ENCODE assay signal across 9 cellular contexts in genomic region chr1:53957231-53957818, GRCh38. TPM values are rescaled to one million over a fixed set of nuclear protein-coding genes. Genes with fewer than 3 reads are reported as not detected.
A peak's percentile ranks its signal among the peaks of the same experiment; 100 is the strongest.
DNase-seq lines count a peak whose midpoint lies in the region; ATAC-seq and TF ChIP-seq lines count a peak whose summit lies in the region.
"Had no signal": no experiment of that assay in that cellular context is flagged by ENCODE, and none has a peak within 500 bp of the region (broad histone marks: within the 10 kb centered on the region; RNA-seq: fewer than 3 reads in every experiment).

No MANE protein-coding gene starts in this region.

- no peaks in the 10 kb centered on the region for H3K36me3 ChIP-seq in mucosa of descending colon (ENCODE audit: low read depth)

- H3K4me3 ChIP-seq in mucosa of descending colon, result no peak overlapping the region
- H3K4me3 ChIP-seq: ascending aorta had no signal

- intact Hi-C loops in mucosa of descending colon (cut with DNase I, micrococcal nuclease), result no loop called here

- H3K9me3 ChIP-seq in mucosa of descending colon, result no peaks in the 10 kb centered on the region
- H3K9me3 ChIP-seq: ascending aorta had no signal

- H3K27ac ChIP-seq in C4-2B, result peak overlapping the region; percentile 54; the same call in 1 of the 2 replicates

- DNase-seq in HT1080 (ENCODE audit: low read depth) (peak; percentile 80), astrocyte of the hippocampus (ENCODE audit: low read depth, low spot score) (peak; percentile 39), mucosa of descending colon (peak in 1 of 3 donors; percentile 21), NAMALWA (ENCODE audit: low spot score) (no peak), NCI-H2081 treated with DMSO at 0.1 percent for 48 hours (lab: John Stamatoyannopoulos, UW) (no peak)

- ATAC-seq in mucosa of descending colon, result peak; percentile 92
- no peak for ATAC-seq in GM18907 (IDR thresholded peaks at IDR 0.05; ENCODE audit: unreplicated experiment)
- ATAC-seq in GM18868 (IDR thresholded peaks at IDR 0.05; ENCODE audit: unreplicated experiment), result no peak

- peaks cover 6% of the 10 kb centered on the region for H3K4me1 ChIP-seq in mucosa of descending colon (ENCODE audit: low read depth)
- H3K4me1 ChIP-seq: ascending aorta had no signal

- TF ChIP-seq CTCF in C4-2B (conservative IDR thresholded peaks at IDR 0.05) (no peak), mucosa of descending colon (IDR thresholded peaks at IDR 0.05) (no peak)

RNA-seq across cellular contexts. Expression of gene LRRC42, which starts 11.2 kb away (rescaled TPM):
- total RNA-seq in HT1080 (2014; rRNA removed; shearing (Covaris generic)), result 33.6 and 41.8 TPM in 2 replicates
- 42.2 and 45.5 TPM in 2 replicates for polyA plus RNA-seq in HT1080 (2015; cell fraction: cytosol; rRNA removed)
- polyA plus RNA-seq in HT1080 (2015; cell fraction: nucleus; rRNA removed), result 35.4 and 39.1 TPM in 2 replicates
- total RNA-seq in mucosa of descending colon, result 10 to 100 TPM; 16.5 to 19.4 (median 19.0) TPM

RNA-seq across cellular contexts. Expression of gene IFT25, which starts 11.8 kb away (rescaled TPM):
- total RNA-seq in HT1080 (2014; rRNA removed; shearing (Covaris generic)), result 44.7 and 58.5 TPM in 2 replicates
- 35.7 and 40.6 TPM in 2 replicates for polyA plus RNA-seq in HT1080 (2015; cell fraction: cytosol; rRNA removed)
- polyA plus RNA-seq in HT1080 (2015; cell fraction: nucleus; rRNA removed), result 25.9 and 27.1 TPM in 2 replicates
- 10 to 100 TPM; 19.8 to 22.6 (median 19.9) TPM for total RNA-seq in mucosa of descending colon
- total RNA-seq: ascending aorta had no signal

Comparison
In these comparisons a context has a peak if more than half of its experiments do, and no peak if none do; other contexts are left out.
1. DNase-seq: peak in HT1080 (single experiment) and astrocyte of the hippocampus (single experiment); none in NAMALWA (single experiment) and NCI-H2081 treated with DMSO at 0.1 percent for 48 hours (single experiment).